7 cellular contexts compared by ENCODE assay signal in the genomic region with DNA sequence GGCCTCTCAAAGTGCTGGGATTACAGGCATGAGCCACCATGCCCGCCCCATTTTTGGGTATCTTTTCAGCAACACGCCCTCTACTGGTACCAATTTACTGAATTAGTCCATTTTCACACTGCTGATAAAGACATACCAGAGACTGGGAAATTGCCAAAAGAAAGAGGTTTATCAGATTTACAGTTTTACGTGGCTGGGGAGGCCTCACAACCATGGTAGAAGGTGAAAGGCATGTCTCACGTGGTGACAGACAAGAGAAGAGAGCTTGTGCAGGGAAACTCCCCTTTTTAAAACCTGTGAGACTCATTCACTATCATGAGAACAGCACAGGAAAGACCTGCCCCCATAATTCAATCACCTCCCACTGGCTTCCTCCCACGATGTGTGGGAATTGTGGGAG. TPM values are rescaled to one million over a fixed set of nuclear protein-coding genes. Genes with fewer than 3 reads are reported as not detected.
A peak's percentile ranks its signal among the peaks of the same experiment; 100 is the strongest.
DNase-seq lines count a peak whose midpoint lies in the region; FAIRE-seq and TF ChIP-seq lines count a peak whose summit lies in the region.
"Not testable (repeated sequence)": the region's sequence is repeated elsewhere in the genome, so short reads cannot be mapped to it uniquely, and the experiment has no call there.

No MANE protein-coding gene starts in this region.

- 48 to 56% (median 55%) methylated on average over 5 of the region's 5 CpGs for WGBS in small intestine, 3 donors

- POLR2A ChIA-PET in PC-9 (lab: Charles Lee; ENCODE audit: unreplicated experiment): not testable (repeated sequence)

- not testable (repeated sequence) for TF ChIP-seq POLR2A in NB4 (IDR thresholded peaks at IDR 0.05; ENCODE audit: extremely low read depth, insufficient read length)

- peak; percentile 37 for TF ChIP-seq CTCF in NB4 (IDR thresholded peaks at IDR 0.05; ENCODE audit: low read depth, low read length)
- TF ChIP-seq CTCF in PC-9 (conservative IDR thresholded peaks at IDR 0.05): peak; percentile 43
- peak; percentile 38 for TF ChIP-seq CTCF in chondrocyte (IDR thresholded peaks at IDR 0.05)

- DNase-seq in EL: peak; percentile 4
- DNase-seq in NB4 (ENCODE audit: low read depth): peak; percentile 44
- DNase-seq in PC-9; activated T-cell treated with anti-CD3 and anti-CD28 coated beads, Interleukin-2, amount 50 U/mL, for 24 hours; chondrocyte (ENCODE audit: low spot score): not testable (repeated sequence)
- peak; percentile 21 for DNase-seq in iPS-NIHi11 (ENCODE audit: low spot score)
- DNase-seq in small intestine: peak; percentile 3

- H3K27me3 ChIP-seq in PC-9 (ENCODE audit: insufficient read depth, low read depth); small intestine (ENCODE audit: control insufficient read depth in 2 of 2, insufficient read depth in 2 of 2, low read length in 2 of 2): not testable (repeated sequence)

- peaks cover 11% of the 10 kb centered on the region for H3K4me1 Mint-ChIP-seq in activated T-cell treated with anti-CD3 and anti-CD28 coated beads, Interleukin-2, amount 50 U/mL, for 24 hours (ENCODE audit: low read depth)
- peaks cover 18% of the 10 kb centered on the region for H3K4me1 Mint-ChIP-seq in chondrocyte (ENCODE audit: low read depth)

- BruUV-seq in PC-9 (replicated peaks; lab: Mats Ljungman, UMichigan): not testable (repeated sequence)

- H3K9me3 ChIP-seq in PC-9 (ENCODE audit: insufficient read depth, low read depth): peaks cover 20% of the 10 kb centered on the region; the same call in 1 of the 2 replicates
- not testable (repeated sequence) for H3K9me3 ChIP-seq in small intestine (ENCODE audit: control insufficient read depth, low read depth)

- H3K9me3 Mint-ChIP-seq in activated T-cell treated with anti-CD3 and anti-CD28 coated beads, Interleukin-2, amount 50 U/mL, for 24 hours: peaks cover 28% of the 10 kb centered on the region
- peaks cover 23% of the 10 kb centered on the region for H3K9me3 Mint-ChIP-seq in chondrocyte (ENCODE audit: low read depth)

- CTCF ChIA-PET in PC-9 (lab: Charles Lee): not testable (repeated sequence)

- H3K27ac Mint-ChIP-seq in activated T-cell treated with anti-CD3 and anti-CD28 coated beads, Interleukin-2, amount 50 U/mL, for 24 hours: peak overlapping the region; percentile 71
- H3K27ac Mint-ChIP-seq in chondrocyte (ENCODE audit: unreplicated experiment): not testable (repeated sequence)

- H3K79me2 ChIP-seq in PC-9 (ENCODE audit: low read depth): not testable (repeated sequence)

- H3K36me3 Mint-ChIP-seq in activated T-cell treated with anti-CD3 and anti-CD28 coated beads, Interleukin-2, amount 50 U/mL, for 24 hours (ENCODE audit: low read depth): peaks cover 23% of the 10 kb centered on the region
- H3K36me3 Mint-ChIP-seq in chondrocyte (ENCODE audit: low read depth): peaks cover 12% of the 10 kb centered on the region

- not testable (repeated sequence) for H3K27ac ChIP-seq in PC-9; small intestine (ENCODE audit: low read depth in 1 of 2, low read length in 1 of 2)

- not testable (repeated sequence) for H3K4me1 ChIP-seq in PC-9 (replicated peaks; ENCODE audit: insufficient read depth); small intestine (ENCODE audit: control insufficient read depth in 2 of 2, insufficient read depth in 1 of 2, low read depth in 1 of 2, low read length in 1 of 2)

- not testable (repeated sequence) for H3K9me2 ChIP-seq in PC-9 (ENCODE audit: insufficient read depth)

- not testable (repeated sequence) for H3K4me3 Mint-ChIP-seq in activated T-cell treated with anti-CD3 and anti-CD28 coated beads, Interleukin-2, amount 50 U/mL, for 24 hours; chondrocyte (ENCODE audit: unreplicated experiment)

- H3F3A ChIP-seq in PC-9 (ENCODE audit: insufficient read depth, low read depth): not testable (repeated sequence)

- not testable (repeated sequence) for H3K27me3 Mint-ChIP-seq in activated T-cell treated with anti-CD3 and anti-CD28 coated beads, Interleukin-2, amount 50 U/mL, for 24 hours; chondrocyte (ENCODE audit: low read depth)

- H3K4me2 ChIP-seq in PC-9: not testable (repeated sequence)

- not testable (repeated sequence) for FAIRE-seq in small intestine (lab: Jason Lieb, UNC)

- H2AFZ ChIP-seq in PC-9: peak overlapping the region; percentile 43; the same call in 1 of the 2 replicates

- H3K36me3 ChIP-seq in PC-9 (ENCODE audit: low read depth); small intestine (ENCODE audit: control insufficient read depth in 2 of 2, insufficient read depth in 2 of 2, low read length in 2 of 2): not testable (repeated sequence)

- H4K20me1 ChIP-seq in PC-9 (ENCODE audit: insufficient read depth): not testable (repeated sequence)

- intact Hi-C loops in PC-9 (cut with micrococcal nuclease; ENCODE audit: unreplicated experiment): not testable (repeated sequence)

- not testable (repeated sequence) for H3K4me3 ChIP-seq in NB4 (ENCODE audit: low read depth, low read length); PC-9; small intestine (ENCODE audit: low read depth in 1 of 2, low read length in 2 of 2)

RNA-seq across cellular contexts. Expression of a gene that starts 27.8 kb away (rescaled TPM):
- 49.5 and 52.2 TPM in 2 replicates for total RNA-seq in PC-9 (2021)
- 161 to 162 TPM (median 162 TPM) in 3 replicates for total RNA-seq in chondrocyte
- polyA plus RNA-seq in small intestine: 10 to 100 TPM in 1 of 3 donors, 1 to 10 TPM in 2; 1.6 to 14.2 (median 2.0) TPM
